Comparison of ENCODE assay signal across 1 cellular context in the genomic region with DNA sequence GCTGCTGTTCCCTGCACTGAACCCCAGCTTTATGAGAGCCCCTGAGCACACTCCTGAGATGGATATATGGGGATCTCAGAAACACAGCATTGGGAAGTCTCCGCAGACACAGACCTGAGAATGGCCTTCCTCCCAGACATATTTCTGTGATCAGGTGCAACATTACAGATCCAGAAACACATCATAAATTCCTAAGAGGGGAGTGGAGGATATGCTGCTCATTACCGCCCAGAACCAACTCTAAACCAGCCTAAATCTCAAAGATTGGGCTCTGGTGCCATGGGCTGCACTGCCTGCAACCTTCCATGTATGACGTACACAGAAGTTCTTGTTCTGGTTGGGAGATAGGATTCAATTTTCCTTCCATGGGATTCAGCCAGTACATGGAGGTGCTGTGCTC.
TF ChIP-seq lines count a peak whose summit lies in the region.

No MANE protein-coding gene starts in this region.

TF ChIP-seq in H1, 55 proteins besides CTCF, POLR2A, EP300 and RAD21:
- TF ChIP-seq TAF7 (optimal IDR thresholded peaks at IDR 0.05; ENCODE audit: borderline replicate concordance, low read depth, low read length) (no peak), CTBP2 (IDR thresholded peaks at IDR 0.05; ENCODE audit: borderline replicate concordance, insufficient read depth, insufficient read length, low read length) (no peak), SIRT6 (IDR thresholded peaks at IDR 0.05; ENCODE audit: low read length) (no peak), YY1 (IDR thresholded peaks at IDR 0.05; ENCODE audit: low read depth, low read length) (no peak), CREB1 (IDR thresholded peaks at IDR 0.05) (no peak), TEAD4 (IDR thresholded peaks at IDR 0.05; ENCODE audit: low read depth, low read length) (no peak), KDM4A (IDR thresholded peaks at IDR 0.05; ENCODE audit: low read depth, low read length, severe bottlenecking) (no peak), PHF8 (conservative IDR thresholded peaks at IDR 0.05; ENCODE audit: low read depth, low read length) (no peak), HDAC2 (IDR thresholded peaks at IDR 0.05; ENCODE audit: borderline replicate concordance in 1 of 2, low read depth in 2 of 2, low read length in 2 of 2) (no peak), GTF2F1 (IDR thresholded peaks at IDR 0.05; ENCODE audit: borderline replicate concordance, low read depth, low read length) (no peak), TCF12 (IDR thresholded peaks at IDR 0.05; ENCODE audit: low read depth, low read length) (no peak), BRCA1 (IDR thresholded peaks at IDR 0.05; ENCODE audit: low read depth, low read length) (no peak), POU5F1 (IDR thresholded peaks at IDR 0.05; ENCODE audit: low read depth, low read length) (no peak), RBBP5 (IDR thresholded peaks at IDR 0.05; ENCODE audit: borderline replicate concordance, low read depth, low read length) (no peak), CHD2 (IDR thresholded peaks at IDR 0.05; ENCODE audit: low read length) (no peak), SRF (IDR thresholded peaks at IDR 0.05; ENCODE audit: low read depth, low read length) (no peak), SAP30 (IDR thresholded peaks at IDR 0.05; ENCODE audit: insufficient read depth, insufficient replicate concordance, low read length) (no peak)
- TF ChIP-seq, protein P1, sequence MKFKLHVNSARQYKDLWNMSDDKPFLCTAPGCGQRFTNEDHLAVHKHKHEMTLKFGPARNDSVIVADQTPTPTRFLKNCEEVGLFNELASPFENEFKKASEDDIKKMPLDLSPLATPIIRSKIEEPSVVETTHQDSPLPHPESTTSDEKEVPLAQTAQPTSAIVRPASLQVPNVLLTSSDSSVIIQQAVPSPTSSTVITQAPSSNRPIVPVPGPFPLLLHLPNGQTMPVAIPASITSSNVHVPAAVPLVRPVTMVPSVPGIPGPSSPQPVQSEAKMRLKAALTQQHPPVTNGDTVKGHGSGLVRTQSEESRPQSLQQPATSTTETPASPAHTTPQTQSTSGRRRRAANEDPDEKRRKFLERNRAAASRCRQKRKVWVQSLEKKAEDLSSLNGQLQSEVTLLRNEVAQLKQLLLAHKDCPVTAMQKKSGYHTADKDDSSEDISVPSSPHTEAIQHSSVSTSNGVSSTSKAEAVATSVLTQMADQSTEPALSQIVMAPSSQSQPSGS (IDR thresholded peaks at IDR 0.05; ENCODE audit: low read length), result no peak
- TF ChIP-seq, protein P2, sequence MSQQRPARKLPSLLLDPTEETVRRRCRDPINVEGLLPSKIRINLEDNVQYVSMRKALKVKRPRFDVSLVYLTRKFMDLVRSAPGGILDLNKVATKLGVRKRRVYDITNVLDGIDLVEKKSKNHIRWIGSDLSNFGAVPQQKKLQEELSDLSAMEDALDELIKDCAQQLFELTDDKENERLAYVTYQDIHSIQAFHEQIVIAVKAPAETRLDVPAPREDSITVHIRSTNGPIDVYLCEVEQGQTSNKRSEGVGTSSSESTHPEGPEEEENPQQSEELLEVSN (IDR thresholded peaks at IDR 0.05), result no peak
- TF ChIP-seq, protein P3, sequence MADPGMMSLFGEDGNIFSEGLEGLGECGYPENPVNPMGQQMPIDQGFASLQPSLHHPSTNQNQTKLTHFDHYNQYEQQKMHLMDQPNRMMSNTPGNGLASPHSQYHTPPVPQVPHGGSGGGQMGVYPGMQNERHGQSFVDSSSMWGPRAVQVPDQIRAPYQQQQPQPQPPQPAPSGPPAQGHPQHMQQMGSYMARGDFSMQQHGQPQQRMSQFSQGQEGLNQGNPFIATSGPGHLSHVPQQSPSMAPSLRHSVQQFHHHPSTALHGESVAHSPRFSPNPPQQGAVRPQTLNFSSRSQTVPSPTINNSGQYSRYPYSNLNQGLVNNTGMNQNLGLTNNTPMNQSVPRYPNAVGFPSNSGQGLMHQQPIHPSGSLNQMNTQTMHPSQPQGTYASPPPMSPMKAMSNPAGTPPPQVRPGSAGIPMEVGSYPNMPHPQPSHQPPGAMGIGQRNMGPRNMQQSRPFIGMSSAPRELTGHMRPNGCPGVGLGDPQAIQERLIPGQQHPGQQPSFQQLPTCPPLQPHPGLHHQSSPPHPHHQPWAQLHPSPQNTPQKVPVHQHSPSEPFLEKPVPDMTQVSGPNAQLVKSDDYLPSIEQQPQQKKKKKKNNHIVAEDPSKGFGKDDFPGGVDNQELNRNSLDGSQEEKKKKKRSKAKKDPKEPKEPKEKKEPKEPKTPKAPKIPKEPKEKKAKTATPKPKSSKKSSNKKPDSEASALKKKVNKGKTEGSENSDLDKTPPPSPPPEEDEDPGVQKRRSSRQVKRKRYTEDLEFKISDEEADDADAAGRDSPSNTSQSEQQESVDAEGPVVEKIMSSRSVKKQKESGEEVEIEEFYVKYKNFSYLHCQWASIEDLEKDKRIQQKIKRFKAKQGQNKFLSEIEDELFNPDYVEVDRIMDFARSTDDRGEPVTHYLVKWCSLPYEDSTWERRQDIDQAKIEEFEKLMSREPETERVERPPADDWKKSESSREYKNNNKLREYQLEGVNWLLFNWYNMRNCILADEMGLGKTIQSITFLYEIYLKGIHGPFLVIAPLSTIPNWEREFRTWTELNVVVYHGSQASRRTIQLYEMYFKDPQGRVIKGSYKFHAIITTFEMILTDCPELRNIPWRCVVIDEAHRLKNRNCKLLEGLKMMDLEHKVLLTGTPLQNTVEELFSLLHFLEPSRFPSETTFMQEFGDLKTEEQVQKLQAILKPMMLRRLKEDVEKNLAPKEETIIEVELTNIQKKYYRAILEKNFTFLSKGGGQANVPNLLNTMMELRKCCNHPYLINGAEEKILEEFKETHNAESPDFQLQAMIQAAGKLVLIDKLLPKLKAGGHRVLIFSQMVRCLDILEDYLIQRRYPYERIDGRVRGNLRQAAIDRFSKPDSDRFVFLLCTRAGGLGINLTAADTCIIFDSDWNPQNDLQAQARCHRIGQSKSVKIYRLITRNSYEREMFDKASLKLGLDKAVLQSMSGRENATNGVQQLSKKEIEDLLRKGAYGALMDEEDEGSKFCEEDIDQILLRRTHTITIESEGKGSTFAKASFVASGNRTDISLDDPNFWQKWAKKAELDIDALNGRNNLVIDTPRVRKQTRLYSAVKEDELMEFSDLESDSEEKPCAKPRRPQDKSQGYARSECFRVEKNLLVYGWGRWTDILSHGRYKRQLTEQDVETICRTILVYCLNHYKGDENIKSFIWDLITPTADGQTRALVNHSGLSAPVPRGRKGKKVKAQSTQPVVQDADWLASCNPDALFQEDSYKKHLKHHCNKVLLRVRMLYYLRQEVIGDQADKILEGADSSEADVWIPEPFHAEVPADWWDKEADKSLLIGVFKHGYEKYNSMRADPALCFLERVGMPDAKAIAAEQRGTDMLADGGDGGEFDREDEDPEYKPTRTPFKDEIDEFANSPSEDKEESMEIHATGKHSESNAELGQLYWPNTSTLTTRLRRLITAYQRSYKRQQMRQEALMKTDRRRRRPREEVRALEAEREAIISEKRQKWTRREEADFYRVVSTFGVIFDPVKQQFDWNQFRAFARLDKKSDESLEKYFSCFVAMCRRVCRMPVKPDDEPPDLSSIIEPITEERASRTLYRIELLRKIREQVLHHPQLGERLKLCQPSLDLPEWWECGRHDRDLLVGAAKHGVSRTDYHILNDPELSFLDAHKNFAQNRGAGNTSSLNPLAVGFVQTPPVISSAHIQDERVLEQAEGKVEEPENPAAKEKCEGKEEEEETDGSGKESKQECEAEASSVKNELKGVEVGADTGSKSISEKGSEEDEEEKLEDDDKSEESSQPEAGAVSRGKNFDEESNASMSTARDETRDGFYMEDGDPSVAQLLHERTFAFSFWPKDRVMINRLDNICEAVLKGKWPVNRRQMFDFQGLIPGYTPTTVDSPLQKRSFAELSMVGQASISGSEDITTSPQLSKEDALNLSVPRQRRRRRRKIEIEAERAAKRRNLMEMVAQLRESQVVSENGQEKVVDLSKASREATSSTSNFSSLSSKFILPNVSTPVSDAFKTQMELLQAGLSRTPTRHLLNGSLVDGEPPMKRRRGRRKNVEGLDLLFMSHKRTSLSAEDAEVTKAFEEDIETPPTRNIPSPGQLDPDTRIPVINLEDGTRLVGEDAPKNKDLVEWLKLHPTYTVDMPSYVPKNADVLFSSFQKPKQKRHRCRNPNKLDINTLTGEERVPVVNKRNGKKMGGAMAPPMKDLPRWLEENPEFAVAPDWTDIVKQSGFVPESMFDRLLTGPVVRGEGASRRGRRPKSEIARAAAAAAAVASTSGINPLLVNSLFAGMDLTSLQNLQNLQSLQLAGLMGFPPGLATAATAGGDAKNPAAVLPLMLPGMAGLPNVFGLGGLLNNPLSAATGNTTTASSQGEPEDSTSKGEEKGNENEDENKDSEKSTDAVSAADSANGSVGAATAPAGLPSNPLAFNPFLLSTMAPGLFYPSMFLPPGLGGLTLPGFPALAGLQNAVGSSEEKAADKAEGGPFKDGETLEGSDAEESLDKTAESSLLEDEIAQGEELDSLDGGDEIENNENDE (IDR thresholded peaks at IDR 0.05; ENCODE audit: insufficient replicate concordance, low read length), result no peak
TF ChIP-seq in H1: peak in this region for 0.
